In the genomic region with DNA sequence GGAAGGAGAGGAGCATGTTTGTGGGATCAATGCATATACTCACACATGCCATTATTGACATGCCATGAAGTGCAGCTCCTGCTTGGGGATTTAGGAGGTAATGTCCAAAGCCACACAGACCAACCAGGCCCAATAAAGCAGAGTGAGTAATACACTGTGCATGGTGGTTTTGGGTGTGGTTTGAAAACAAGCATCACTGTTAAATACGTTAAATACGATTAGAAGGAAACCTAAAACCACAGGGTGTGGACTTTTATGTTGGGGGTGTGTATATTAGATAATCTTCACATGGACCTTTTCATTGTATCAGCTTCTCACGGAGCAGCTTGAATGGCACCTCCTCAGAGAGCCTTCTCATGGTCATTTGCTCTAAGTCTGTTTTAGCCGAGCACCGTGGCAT, we compare ENCODE assay signal across 9 cellular contexts. TPM values are rescaled to one million over a fixed set of nuclear protein-coding genes. Genes with fewer than 3 reads are reported as not detected.
A peak's percentile ranks its signal among the peaks of the same experiment; 100 is the strongest.
DNase-seq lines count a peak whose midpoint lies in the region; ATAC-seq and TF ChIP-seq lines count a peak whose summit lies in the region.
"Had no signal": no experiment of that assay in that cellular context is flagged by ENCODE, and none has a peak within 500 bp of the region (broad histone marks: within the 10 kb centered on the region; RNA-seq: fewer than 3 reads in every experiment).

No MANE protein-coding gene starts in this region.

- H3K36me3 Mint-ChIP-seq in activated naive CD4-positive, alpha-beta T cell treated with anti-CD3 and anti-CD28 coated beads, Interleukin-2, amount 50 U/mL, for 72 hours = no peaks in the 10 kb centered on the region
- H3K36me3 Mint-ChIP-seq in natural killer cell = no peaks in the 10 kb centered on the region
- no peaks in the 10 kb centered on the region for H3K36me3 Mint-ChIP-seq in Caco-2 (ENCODE audit: insufficient read depth, unreplicated experiment)

- H3K4me3 Mint-ChIP-seq in natural killer cell (peak overlapping the region; percentile 83), Caco-2 (ENCODE audit: unreplicated experiment) (no peak overlapping the region)

- H3K27ac ChIP-seq in vagina (no peak overlapping the region), coronary artery (no peak overlapping the region)
- H3K27ac ChIP-seq: parathyroid adenoma had no signal

- intact Hi-C loops in natural killer cell (cut with micrococcal nuclease) = loop anchor here (1.0 kb wide), 1 partner anchor 11 kb away; a partner anchor contains a TSS
- intact Hi-C loops in Caco-2 (cut with micrococcal nuclease; ENCODE audit: unreplicated experiment) = no loop called here
- intact Hi-C loops in vagina (cut with DNase I) = no loop called here

- DNase-seq in NCI-H748 treated with DMSO at 0.1 percent for 48 hours (lab: John Stamatoyannopoulos, UW) (peak; percentile 13), natural killer cell (peak; percentile 31), GM19240 (ENCODE audit: insufficient read length, low spot score) (no peak), Caco-2 (no peak), vagina (ENCODE audit: extremely low spot score in 2 of 2) (no peak), coronary artery (ENCODE audit: low spot score) (no peak)
- peak in 1 of 2 donors; percentile 38 for DNase-seq in activated naive CD4-positive, alpha-beta T cell treated with anti-CD3 and anti-CD28 coated beads, Interleukin-2, amount 50 U/mL, for 72 hours (ENCODE audit: low spot score in 2 of 2)

- no peaks in the 10 kb centered on the region for H3K27me3 Mint-ChIP-seq in natural killer cell (ENCODE audit: low read depth in 2 of 2)
- H3K27me3 Mint-ChIP-seq in Caco-2 (ENCODE audit: insufficient read depth, unreplicated experiment) = no peaks in the 10 kb centered on the region

- H3K9me3 Mint-ChIP-seq in activated naive CD4-positive, alpha-beta T cell treated with anti-CD3 and anti-CD28 coated beads, Interleukin-2, amount 50 U/mL, for 72 hours = no peaks in the 10 kb centered on the region
- H3K9me3 Mint-ChIP-seq in natural killer cell (no peaks in the 10 kb centered on the region), Caco-2 (ENCODE audit: unreplicated experiment) (no peaks in the 10 kb centered on the region)

- CTCF ChIA-PET in Caco-2 (lab: Charles Lee) = no interaction called here

- H3K27me3 ChIP-seq in Caco-2 (replicated peaks; ENCODE audit: control insufficient read depth, insufficient read depth, low read length) (no peaks in the 10 kb centered on the region), vagina (no peaks in the 10 kb centered on the region)

- BruUV-seq in Caco-2 (replicated peaks; lab: Mats Ljungman, UMichigan) = no TSS peak

- no peak for TF ChIP-seq POLR2A in vagina (IDR thresholded peaks at IDR 0.05)

- H3K4me3 ChIP-seq in Caco-2 (ENCODE audit: low read depth, low read length) (no peak overlapping the region), vagina (no peak overlapping the region), coronary artery (no peak overlapping the region)

- H3K4me1 ChIP-seq in Caco-2 (0 out of 2 replicates have a peak, but pooled peaks cover 3% of the 10 kb centered on the region), vagina (no peaks in the 10 kb centered on the region)
- H3K4me1 ChIP-seq: parathyroid adenoma had no signal

- ATAC-seq in GM19438 (IDR thresholded peaks at IDR 0.05; ENCODE audit: low read depth, unreplicated experiment) (peak; percentile 51), natural killer cell (peak; percentile 90 to 96 (median 95))
- peak; percentile 60 to 80 for ATAC-seq in activated naive CD4-positive, alpha-beta T cell treated with anti-CD3 and anti-CD28 coated beads, Interleukin-2, amount 50 U/mL, for 72 hours

- POLR2A ChIA-PET in Caco-2 (lab: Charles Lee) = no interaction called here

- H3K4me1 Mint-ChIP-seq in natural killer cell (peaks cover 37 to 40% of the 10 kb centered on the region in 2 donors), Caco-2 (ENCODE audit: low read depth, unreplicated experiment) (peaks cover 7% of the 10 kb centered on the region)

- no peak overlapping the region for H3K27ac Mint-ChIP-seq in activated naive CD4-positive, alpha-beta T cell treated with anti-CD3 and anti-CD28 coated beads, Interleukin-2, amount 50 U/mL, for 72 hours
- peak overlapping the region; percentile 12 to 90 for H3K27ac Mint-ChIP-seq in natural killer cell
- H3K27ac Mint-ChIP-seq in Caco-2 (ENCODE audit: unreplicated experiment) = no peak overlapping the region

- no peaks in the 10 kb centered on the region for H3K36me3 ChIP-seq in Caco-2 (ENCODE audit: control insufficient read depth, insufficient read depth, low read length)
- H3K36me3 ChIP-seq in vagina = no peaks in the 10 kb centered on the region

- TF ChIP-seq CTCF in natural killer cell (IDR thresholded peaks at IDR 0.05) (no peak), Caco-2 (IDR thresholded peaks at IDR 0.05; ENCODE audit: insufficient read depth in 1 of 2, low read depth in 1 of 2, low read length in 1 of 2, severe bottlenecking in 1 of 2, unreplicated experiment in 1 of 2) (no peak), vagina (IDR thresholded peaks at IDR 0.05) (no peak), coronary artery (IDR thresholded peaks at IDR 0.05) (no peak)

- H3K9me3 ChIP-seq in Caco-2 = no peaks in the 10 kb centered on the region
- H3K9me3 ChIP-seq in vagina = no peaks in the 10 kb centered on the region

RNA-seq across cellular contexts. Expression of a gene that starts 10.4 kb away (rescaled TPM):
- total RNA-seq in activated naive CD4-positive, alpha-beta T cell treated with anti-CD3 and anti-CD28 coated beads, Interleukin-2, amount 50 U/mL, for 72 hours = 100 to 1,000 TPM; 125 to 129 TPM
- total RNA-seq in natural killer cell = 100 to 1,000 TPM; 102 to 115 (median 110) TPM
- total RNA-seq in Caco-2 (2022) = 146 and 150 TPM in 2 replicates
- 100 TPM for total RNA-seq in vagina

RNA-seq across cellular contexts. Expression of a gene that starts 12.9 kb away (rescaled TPM):
- 10 to 100 TPM; 10.3 to 23.0 TPM for total RNA-seq in activated naive CD4-positive, alpha-beta T cell treated with anti-CD3 and anti-CD28 coated beads, Interleukin-2, amount 50 U/mL, for 72 hours
- total RNA-seq in natural killer cell (10 to 100 TPM; 24.0 to 42.4 (median 33.9) TPM), Caco-2 (2022) (60.4 and 80.8 TPM in 2 replicates), vagina (42.2 TPM)

Comparison
In these comparisons a context has a peak if more than half of its experiments do, and no peak if none do; other contexts are left out.
1. DNase-seq: peak in NCI-H748 treated with DMSO at 0.1 percent for 48 hours (single experiment) and natural killer cell (single experiment); none in GM19240 (single experiment), Caco-2 (0 of 2), vagina (0 of 2) and coronary artery (single experiment).
2. H3K27ac Mint-ChIP-seq: peak in natural killer cell (2 of 2); none in activated naive CD4-positive, alpha-beta T cell treated with anti-CD3 and anti-CD28 coated beads, Interleukin-2, amount 50 U/mL, for 72 hours (0 of 2) and Caco-2 (single experiment).
3. Peak in every context shown above with its lines, with median percentiles within 50 percentile points of each other: ATAC-seq.